ENCODE assay signal across 8 cellular contexts in the genomic region with DNA sequence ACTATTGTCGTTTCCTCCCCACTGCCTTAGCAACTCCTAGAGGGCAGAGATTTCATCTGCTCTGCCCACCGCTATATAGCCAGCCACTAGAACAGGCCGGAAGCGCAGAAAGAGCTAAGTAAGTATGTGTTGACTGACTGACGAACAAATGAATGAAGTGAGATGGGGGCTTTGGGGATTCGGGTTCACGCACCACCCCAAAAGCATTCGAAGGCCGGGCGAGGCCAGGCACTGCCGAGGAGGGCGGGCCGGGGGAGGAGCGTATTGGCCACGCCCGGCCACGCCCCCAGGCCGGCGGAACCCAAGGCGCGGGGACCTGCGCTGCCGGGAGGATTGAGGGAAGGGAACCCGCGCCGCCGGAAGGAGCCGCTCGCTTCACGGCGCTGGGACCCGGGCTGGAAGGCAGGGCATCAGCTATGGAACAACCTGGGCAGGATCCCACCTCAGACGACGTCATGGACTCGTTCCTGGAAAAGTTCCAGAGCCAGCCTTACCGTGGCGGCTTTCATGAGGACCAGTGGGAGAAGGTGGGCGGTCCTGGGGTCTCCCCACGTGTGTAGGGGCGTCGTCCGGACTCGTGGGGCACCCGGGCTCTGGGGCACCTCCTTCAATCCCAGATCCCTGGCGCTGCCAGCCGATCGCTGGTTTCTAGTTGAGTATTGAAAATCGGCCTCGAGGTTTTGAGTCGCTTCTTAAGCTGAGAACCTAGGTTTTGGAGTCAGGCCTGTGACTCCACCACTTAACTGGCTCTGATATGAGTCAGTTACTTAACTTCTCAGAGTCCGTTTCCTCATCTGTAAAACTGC. TPM values are rescaled to one million over a fixed set of nuclear protein-coding genes. Genes with fewer than 3 reads are reported as not detected.
DNase-seq lines count a peak whose midpoint lies in the region; ATAC-seq and TF ChIP-seq lines count a peak whose summit lies in the region.

Gene TTC4 (plus strand): TSS at position 369 of the 806 bp plus-strand sequence. CDS start 48 bp downstream, at position 417.

- no peaks in the 10 kb centered on the region for H3K9me3 Mint-ChIP-seq in neural progenitor cell

- ATAC-seq in foreskin keratinocyte: peak; percentile 89

- peaks cover 3% of the 10 kb centered on the region for H3K36me3 Mint-ChIP-seq in neural progenitor cell

- H3K27ac Mint-ChIP-seq in neural progenitor cell: peak within 1 kb of the TSS; percentile 25

- peaks cover 23% of the 10 kb centered on the region for H3K4me1 Mint-ChIP-seq in neural progenitor cell

- H3K27me3 ChIP-seq in foreskin keratinocyte: no peaks in the 10 kb centered on the region
- H3K27me3 ChIP-seq in neural progenitor cell: peaks cover 6% of the 10 kb centered on the region
- H3K27me3 ChIP-seq in stomach smooth muscle (ENCODE audit: control insufficient read depth in 1 of 2, insufficient read depth in 2 of 2, low read length in 2 of 2): no peaks in the 10 kb centered on the region

- TF ChIP-seq CTCF in foreskin keratinocyte (conservative IDR thresholded peaks at IDR 0.05) (peak; percentile 15), neural progenitor cell (IDR thresholded peaks at IDR 0.05) (no peak)

- H3K9me3 ChIP-seq in neural progenitor cell (ENCODE audit: low read depth) (no peaks in the 10 kb centered on the region), stomach smooth muscle (ENCODE audit: control insufficient read depth in 2 of 2, low read length in 2 of 2) (no peaks in the 10 kb centered on the region)

- DNase-seq in ELF-1 (ENCODE audit: low read depth, low spot score): peak; percentile 89
- peak; percentile 71 for DNase-seq in H4 (ENCODE audit: low spot score)
- DNase-seq in LoVo (ENCODE audit: low spot score): peak; percentile 91
- peak; percentile 45 for DNase-seq in SHP77 treated with DMSO at 0.1 percent for 48 hours (lab: John Stamatoyannopoulos, UW)
- peak; percentile 76 for DNase-seq in activated gamma-delta T cell treated with Interleukin-2 at 50 U/mL for 16 hours
- DNase-seq in foreskin keratinocyte: peak; percentile 66 to 82
- peak; percentile 93 for DNase-seq in neural progenitor cell (ENCODE audit: low spot score)

- peak within 1 kb of the TSS; percentile 89 for H3K4me3 Mint-ChIP-seq in neural progenitor cell

- H3K9ac ChIP-seq in neural progenitor cell: peak within 1 kb of the TSS; percentile 81
- H3K9ac ChIP-seq in stomach smooth muscle (ENCODE audit: low read length in 2 of 2): peak within 1 kb of the TSS; percentile 92 to 95

- peak within 1 kb of the TSS; percentile 79 for H2AFZ ChIP-seq in neural progenitor cell (replicated peaks)

- H3K27me3 Mint-ChIP-seq in neural progenitor cell (ENCODE audit: insufficient read depth, low read depth): peaks cover 5% of the 10 kb centered on the region

- H3K4me1 ChIP-seq in foreskin keratinocyte (peaks cover 9% of the 10 kb centered on the region), neural progenitor cell (peaks cover 7% of the 10 kb centered on the region), stomach smooth muscle (ENCODE audit: control insufficient read depth, insufficient read depth, low read length) (peaks cover 12% of the 10 kb centered on the region)

- peak within 1 kb of the TSS; percentile 87 for H3K4me3 ChIP-seq in neural progenitor cell
- peak within 1 kb of the TSS; percentile 68 to 95 for H3K4me3 ChIP-seq in stomach smooth muscle (ENCODE audit: low read length in 2 of 2)

- H3K27ac ChIP-seq in foreskin keratinocyte (peak within 1 kb of the TSS; percentile 80), neural progenitor cell (no peak within 1 kb of the TSS), stomach smooth muscle (ENCODE audit: low read length) (peak within 1 kb of the TSS; percentile 42)

- peaks cover 22% of the 10 kb centered on the region for H3K79me2 ChIP-seq in neural progenitor cell (ENCODE audit: low read depth)

- peak within 1 kb of the TSS; percentile 90 for H3K4me2 ChIP-seq in neural progenitor cell

- H3F3A ChIP-seq in neural progenitor cell (ENCODE audit: low read depth): no peaks in the 10 kb centered on the region

- no peaks in the 10 kb centered on the region for H4K20me1 ChIP-seq in neural progenitor cell (ENCODE audit: low read depth)

- no peaks in the 10 kb centered on the region for H3K36me3 ChIP-seq in neural progenitor cell
- H3K36me3 ChIP-seq in stomach smooth muscle (ENCODE audit: control insufficient read depth in 2 of 2, insufficient read depth in 2 of 2, low read length in 2 of 2): peaks cover 3 to 6% of the 10 kb centered on the region in 2 donors

RNA-seq across cellular contexts. Expression of gene TTC4, which starts in this region (rescaled TPM):
- total RNA-seq in H4 (2014; rRNA removed; shearing (Covaris generic)): 47.8 and 52.9 TPM in 2 replicates
- total RNA-seq in foreskin keratinocyte: 25.3 and 33.8 TPM in 2 replicates
- 21.7 and 30.9 TPM in 2 replicates for polyA plus RNA-seq in foreskin keratinocyte
- total RNA-seq in neural progenitor cell (ENCODE audit: low replicate concordance): 33.2 and 37.5 TPM in 2 replicates
